Comparison of ENCODE assay signal across 9 cellular contexts in genomic region chr4:107034091-107034698, GRCh38.
DNase-seq lines count a peak whose midpoint lies in the region; ATAC-seq, FAIRE-seq and TF ChIP-seq lines count a peak whose summit lies in the region.
"Had no signal": no experiment of that assay in that cellular context is flagged by ENCODE, and none has a peak within 500 bp of the region (broad histone marks: within the 10 kb centered on the region; RNA-seq: fewer than 3 reads in every experiment).

No MANE protein-coding gene starts in this region.

- H3K4me3 Mint-ChIP-seq in activated naive CD4-positive, alpha-beta T cell treated with anti-CD3 and anti-CD28 coated beads, Interleukin-2, amount 10 ng/mL, durations not matched to agents 7 days and 5 days, result peak overlapping the region; percentile 6

- CTCF ChIA-PET in activated naive CD4-positive, alpha-beta T cell treated with anti-CD3 and anti-CD28 coated beads, Interleukin-2, amount 10 ng/mL, durations not matched to agents 7 days and 5 days (lab: Charles Lee), result no interaction called here

- TF ChIP-seq POLR2A in H54 (IDR thresholded peaks at IDR 0.05; ENCODE audit: low read depth, low read length), result no peak

- no peak overlapping the region for H3K9ac ChIP-seq in iPS-15b (ENCODE audit: low read depth, low read length)

- no peaks in the 10 kb centered on the region for H3K4me1 ChIP-seq in iPS-15b (ENCODE audit: control insufficient read depth, insufficient read depth, low read length)

- peaks cover 45% of the 10 kb centered on the region for H3K27me3 Mint-ChIP-seq in activated naive CD4-positive, alpha-beta T cell treated with anti-CD3 and anti-CD28 coated beads, Interleukin-2, amount 10 ng/mL, durations not matched to agents 7 days and 5 days

- peak; percentile 25; the same call in 1 of the 2 replicates for TF ChIP-seq CTCF in LNCaP clone FGC (IDR thresholded peaks at IDR 0.05; ENCODE audit: control insufficient read depth, extremely low read depth, insufficient read depth)

- no peak for FAIRE-seq in H54 (lab: Jason Lieb, UNC)
- FAIRE-seq: colon had no signal

- peaks cover 62% of the 10 kb centered on the region for H3K27me3 ChIP-seq in iPS-15b (ENCODE audit: control insufficient read depth, insufficient read depth, low read length)

- H3K4me1 Mint-ChIP-seq in activated naive CD4-positive, alpha-beta T cell treated with anti-CD3 and anti-CD28 coated beads, Interleukin-2, amount 10 ng/mL, durations not matched to agents 7 days and 5 days, result peaks cover 22% of the 10 kb centered on the region

- DNase-seq in C1 segment of cervical spinal cord (lab: John Stamatoyannopoulos, UW) (peak in 11 of 14 donors; percentile 11 to 60 (median 33)), LNCaP clone FGC (ENCODE audit: low read depth) (no peak), skeletal muscle cell (ENCODE audit: low read depth) (no peak), H54 (ENCODE audit: insufficient read length, low spot score) (no peak), NCI-H1694 (lab: John Stamatoyannopoulos, UW) (no peak)
- no peak for DNase-seq in activated naive CD4-positive, alpha-beta T cell treated with anti-CD3 and anti-CD28 coated beads, Interleukin-2, amount 10 ng/mL, durations not matched to agents 7 days and 5 days

- no peak overlapping the region for H3K4me3 ChIP-seq in LNCaP clone FGC (ENCODE audit: low read depth, low read length)
- peak overlapping the region; percentile 62 for H3K4me3 ChIP-seq in iPS-15b (ENCODE audit: low read depth, low read length)
- H3K4me3 ChIP-seq in skeletal muscle cell (ENCODE audit: low read depth, low read length), result peak overlapping the region; percentile 48

- ATAC-seq in GM19324 (IDR thresholded peaks at IDR 0.05; ENCODE audit: low FRiP score, unreplicated experiment), result no peak

- no peaks in the 10 kb centered on the region for H3K9me3 Mint-ChIP-seq in activated naive CD4-positive, alpha-beta T cell treated with anti-CD3 and anti-CD28 coated beads, Interleukin-2, amount 10 ng/mL, durations not matched to agents 7 days and 5 days

- H3K36me3 ChIP-seq in iPS-15b (ENCODE audit: control insufficient read depth, insufficient read depth, low read length), result no peaks in the 10 kb centered on the region

- H3K9me3 ChIP-seq in iPS-15b (ENCODE audit: control insufficient read depth, insufficient read depth, low read length), result no peaks in the 10 kb centered on the region

- H3K27ac Mint-ChIP-seq in activated naive CD4-positive, alpha-beta T cell treated with anti-CD3 and anti-CD28 coated beads, Interleukin-2, amount 10 ng/mL, durations not matched to agents 7 days and 5 days, result no peak overlapping the region

- peaks cover 2% of the 10 kb centered on the region for H3K36me3 Mint-ChIP-seq in activated naive CD4-positive, alpha-beta T cell treated with anti-CD3 and anti-CD28 coated beads, Interleukin-2, amount 10 ng/mL, durations not matched to agents 7 days and 5 days

Comparison
In these comparisons a context has a peak if more than half of its experiments do, and no peak if none do; other contexts are left out.
1. DNase-seq: peak in C1 segment of cervical spinal cord (11 of 14); none in LNCaP clone FGC (single experiment), activated naive CD4-positive, alpha-beta T cell treated with anti-CD3 and anti-CD28 coated beads, Interleukin-2, amount 10 ng/mL, durations not matched to agents 7 days and 5 days (single experiment), skeletal muscle cell (single experiment), H54 (single experiment) and NCI-H1694 (single experiment).